ENCODE assay signal across 8 cellular contexts in the genomic region with DNA sequence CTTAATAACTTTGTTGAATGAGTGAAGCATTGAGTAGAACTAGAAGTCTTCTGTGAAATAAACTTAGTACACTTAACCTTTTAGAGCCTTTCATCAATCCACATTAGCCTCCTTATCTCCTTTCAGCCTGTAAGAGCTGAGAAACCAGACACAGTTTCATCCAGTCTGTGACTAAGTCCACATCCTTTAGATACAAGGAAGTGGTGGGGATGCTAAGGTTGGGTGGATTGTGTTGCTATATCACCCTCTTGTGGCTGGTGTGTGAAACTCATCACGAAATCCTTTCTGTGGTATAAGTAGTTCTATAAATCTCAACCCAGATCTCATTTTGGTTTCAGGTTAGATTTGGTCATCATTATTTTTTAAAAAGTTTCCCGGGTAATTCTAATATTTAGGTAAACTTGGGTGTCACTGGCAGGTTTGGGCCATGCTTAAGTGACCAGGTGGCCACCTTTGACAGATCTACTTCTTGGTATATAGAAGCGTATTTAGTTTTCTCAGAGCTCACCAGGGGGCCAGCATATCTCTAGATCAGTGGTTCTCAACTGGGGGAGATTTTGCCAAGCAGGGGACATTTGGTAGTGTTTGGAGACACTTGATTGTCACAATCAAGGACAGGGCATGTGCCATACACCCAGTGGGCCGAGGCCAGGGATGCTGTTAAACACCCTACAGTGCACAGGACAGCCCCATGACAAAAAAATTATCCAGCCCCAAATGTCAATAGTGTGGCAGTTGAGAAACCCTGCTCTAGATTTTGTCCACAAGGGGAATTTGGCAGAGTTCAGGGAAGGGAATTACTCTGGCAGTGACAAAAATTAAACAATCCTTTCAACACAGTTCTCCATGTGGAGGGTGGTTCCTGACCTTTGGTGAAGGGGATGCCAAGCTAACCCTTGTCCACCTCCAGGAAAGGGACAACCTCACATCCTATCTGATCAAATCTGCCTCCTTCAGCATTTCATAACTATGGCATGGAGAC.
DNase-seq lines count a peak whose midpoint lies in the region; ATAC-seq and TF ChIP-seq lines count a peak whose summit lies in the region.

No MANE protein-coding gene starts in this region.

- H3K9me3 Mint-ChIP-seq in stimulated activated memory B cell treated with anti-CD40 and anti-IgM and Interleukin-4, amounts not matched to agents 10 μg/mL and 1 μg/mL and 100 μg/mL, for 72 hours, result peaks cover 8% of the 10 kb centered on the region

- DNase-seq in AG09319 (ENCODE audit: extremely low read depth, low read depth), result peak; percentile 7
- peak; percentile 46 for DNase-seq in GM13976 (ENCODE audit: low spot score)
- DNase-seq in NCI-H128 (lab: John Stamatoyannopoulos, UW; ENCODE audit: unreplicated experiment), result peak; percentile 7
- peak; percentile 74 for DNase-seq in SW480 (ENCODE audit: low spot score)
- peak; percentile 47 to 85 for DNase-seq in T47D (ENCODE audit: low read depth in 1 of 2, low spot score in 1 of 2)
- DNase-seq in iris pigment epithelial cell (ENCODE audit: low read depth), result peak; percentile 85

- H3K4me3 Mint-ChIP-seq in stimulated activated memory B cell treated with anti-CD40 and anti-IgM and Interleukin-4, amounts not matched to agents 10 μg/mL and 1 μg/mL and 100 μg/mL, for 72 hours, result no peak overlapping the region

- peak; percentile 74 for ATAC-seq in HG02852 (IDR thresholded peaks at IDR 0.05; ENCODE audit: unreplicated experiment)
- ATAC-seq in stimulated activated memory B cell treated with anti-CD40 and anti-IgM and Interleukin-4, amounts not matched to agents 10 μg/mL and 1 μg/mL and 100 μg/mL, for 72 hours, result peak; percentile 93

- in situ Hi-C loops in GM13976 (cut with MboI; ENCODE audit: low sequenced_read_pairs, unreplicated experiment) (loop anchor here (5.0 kb wide), 2 partner anchors 60 to 180 kb away; no protein-coding TSS in a partner anchor), T47D (cut with HindIII; ENCODE audit: low pct_unique_long_range_greater_than_20kb, low sequenced_read_pairs) (no loop called here)

- H3K4me1 Mint-ChIP-seq in stimulated activated memory B cell treated with anti-CD40 and anti-IgM and Interleukin-4, amounts not matched to agents 10 μg/mL and 1 μg/mL and 100 μg/mL, for 72 hours, result peaks cover 47% of the 10 kb centered on the region

- H3K36me3 Mint-ChIP-seq in stimulated activated memory B cell treated with anti-CD40 and anti-IgM and Interleukin-4, amounts not matched to agents 10 μg/mL and 1 μg/mL and 100 μg/mL, for 72 hours, result peaks cover 50% of the 10 kb centered on the region

- H3K27me3 Mint-ChIP-seq in stimulated activated memory B cell treated with anti-CD40 and anti-IgM and Interleukin-4, amounts not matched to agents 10 μg/mL and 1 μg/mL and 100 μg/mL, for 72 hours, result no peaks in the 10 kb centered on the region

- peak overlapping the region; percentile 88 for H3K27ac Mint-ChIP-seq in stimulated activated memory B cell treated with anti-CD40 and anti-IgM and Interleukin-4, amounts not matched to agents 10 μg/mL and 1 μg/mL and 100 μg/mL, for 72 hours

- TF ChIP-seq CTCF in AG09319 (IDR thresholded peaks at IDR 0.05; ENCODE audit: low read depth, low read length) (peak; percentile 42), GM13976 (IDR thresholded peaks at IDR 0.05; ENCODE audit: borderline replicate concordance, control extremely low read depth, extremely low read depth, insufficient read depth, missing control alignments) (peak; percentile 63)

Comparison
In these comparisons a context has a peak if more than half of its experiments do, and no peak if none do; other contexts are left out.
1. Peak in every context shown above with its lines: DNase-seq and ATAC-seq.
2. DNase-seq: peak in every context shown above with its lines; median percentile 85 in iris pigment epithelial cell; 74 in SW480; 66 in T47D; 46 in GM13976; 7 in AG09319; 7 in NCI-H128.